ENCODE assay signal across 1 cellular context in the genomic region with DNA sequence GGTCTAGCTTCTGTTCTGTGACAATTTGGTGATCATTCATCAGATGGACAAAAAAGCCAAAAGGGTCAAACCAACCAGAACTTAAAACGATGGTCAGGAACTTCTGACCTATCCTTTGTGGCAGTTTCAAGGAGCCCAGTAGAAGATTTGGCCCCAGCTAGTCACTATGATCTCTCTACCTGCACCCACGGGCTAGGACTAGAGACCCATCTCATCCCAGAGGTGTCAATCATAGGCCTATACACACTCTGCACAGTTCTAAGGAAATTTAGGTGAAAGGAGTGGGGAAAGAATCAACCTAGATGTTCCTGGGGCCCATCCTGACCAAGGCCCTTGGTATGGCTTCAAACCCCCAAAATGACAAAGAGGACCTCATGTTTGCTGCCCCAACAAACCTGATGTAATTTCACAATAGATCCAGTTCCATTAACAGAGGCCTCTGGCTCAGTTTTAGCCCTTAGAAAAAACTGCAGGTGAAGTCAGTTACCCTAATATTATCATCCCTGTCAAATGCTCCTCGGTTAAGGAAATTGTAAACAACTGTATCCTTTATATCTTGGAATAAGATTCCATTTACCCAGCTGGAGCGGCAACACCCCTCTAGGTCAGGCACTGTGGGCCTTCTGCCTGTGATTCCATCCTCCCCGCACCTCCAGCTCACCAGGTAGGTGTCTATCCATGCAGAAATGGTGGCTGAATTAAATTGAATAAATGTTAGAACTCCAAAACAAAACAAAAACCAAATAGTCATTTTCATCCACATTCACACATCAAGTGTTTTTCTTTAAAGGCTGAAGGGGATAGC.
TF ChIP-seq lines count a peak whose summit lies in the region.

No MANE protein-coding gene starts in this region.

TF ChIP-seq in HepG2, 621 proteins besides CTCF, POLR2A, EP300 and RAD21 (continued from another document and continues in another):
- TF ChIP-seq, protein P1, sequence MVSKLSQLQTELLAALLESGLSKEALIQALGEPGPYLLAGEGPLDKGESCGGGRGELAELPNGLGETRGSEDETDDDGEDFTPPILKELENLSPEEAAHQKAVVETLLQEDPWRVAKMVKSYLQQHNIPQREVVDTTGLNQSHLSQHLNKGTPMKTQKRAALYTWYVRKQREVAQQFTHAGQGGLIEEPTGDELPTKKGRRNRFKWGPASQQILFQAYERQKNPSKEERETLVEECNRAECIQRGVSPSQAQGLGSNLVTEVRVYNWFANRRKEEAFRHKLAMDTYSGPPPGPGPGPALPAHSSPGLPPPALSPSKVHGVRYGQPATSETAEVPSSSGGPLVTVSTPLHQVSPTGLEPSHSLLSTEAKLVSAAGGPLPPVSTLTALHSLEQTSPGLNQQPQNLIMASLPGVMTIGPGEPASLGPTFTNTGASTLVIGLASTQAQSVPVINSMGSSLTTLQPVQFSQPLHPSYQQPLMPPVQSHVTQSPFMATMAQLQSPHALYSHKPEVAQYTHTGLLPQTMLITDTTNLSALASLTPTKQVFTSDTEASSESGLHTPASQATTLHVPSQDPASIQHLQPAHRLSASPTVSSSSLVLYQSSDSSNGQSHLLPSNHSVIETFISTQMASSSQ (IDR thresholded peaks at IDR 0.05; ENCODE audit: low read depth): no peak
- TF ChIP-seq, protein P1 (CRISPR knock-in tag; IDR thresholded peaks at IDR 0.05; ENCODE audit: borderline replicate concordance): no peak
- TF ChIP-seq, protein P2, sequence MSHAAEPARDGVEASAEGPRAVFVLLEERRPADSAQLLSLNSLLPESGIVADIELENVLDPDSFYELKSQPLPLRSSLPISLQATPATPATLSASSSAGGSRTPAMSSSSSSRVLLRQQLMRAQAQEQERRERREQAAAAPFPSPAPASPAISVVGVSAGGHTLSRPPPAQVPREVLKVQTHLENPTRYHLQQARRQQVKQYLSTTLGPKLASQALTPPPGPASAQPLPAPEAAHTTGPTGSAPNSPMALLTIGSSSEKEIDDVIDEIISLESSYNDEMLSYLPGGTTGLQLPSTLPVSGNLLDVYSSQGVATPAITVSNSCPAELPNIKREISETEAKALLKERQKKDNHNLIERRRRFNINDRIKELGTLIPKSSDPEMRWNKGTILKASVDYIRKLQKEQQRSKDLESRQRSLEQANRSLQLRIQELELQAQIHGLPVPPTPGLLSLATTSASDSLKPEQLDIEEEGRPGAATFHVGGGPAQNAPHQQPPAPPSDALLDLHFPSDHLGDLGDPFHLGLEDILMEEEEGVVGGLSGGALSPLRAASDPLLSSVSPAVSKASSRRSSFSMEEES (CRISPR knock-in tag; IDR thresholded peaks at IDR 0.05): no peak
- TF ChIP-seq, protein P3, sequence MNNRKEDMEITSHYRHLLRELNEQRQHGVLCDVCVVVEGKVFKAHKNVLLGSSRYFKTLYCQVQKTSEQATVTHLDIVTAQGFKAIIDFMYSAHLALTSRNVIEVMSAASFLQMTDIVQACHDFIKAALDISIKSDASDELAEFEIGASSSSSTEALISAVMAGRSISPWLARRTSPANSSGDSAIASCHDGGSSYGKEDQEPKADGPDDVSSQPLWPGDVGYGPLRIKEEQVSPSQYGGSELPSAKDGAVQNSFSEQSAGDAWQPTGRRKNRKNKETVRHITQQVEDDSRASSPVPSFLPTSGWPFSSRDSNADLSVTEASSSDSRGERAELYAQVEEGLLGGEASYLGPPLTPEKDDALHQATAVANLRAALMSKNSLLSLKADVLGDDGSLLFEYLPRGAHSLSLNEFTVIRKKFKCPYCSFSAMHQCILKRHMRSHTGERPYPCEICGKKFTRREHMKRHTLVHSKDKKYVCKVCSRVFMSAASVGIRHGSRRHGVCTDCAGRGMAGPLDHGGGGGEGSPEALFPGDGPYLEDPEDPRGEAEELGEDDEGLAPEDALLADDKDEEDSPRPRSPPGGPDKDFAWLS (CRISPR knock-in tag; IDR thresholded peaks at IDR 0.05; ENCODE audit: borderline replicate concordance): no peak
- TF ChIP-seq RBFOX2 (IDR thresholded peaks at IDR 0.05; ENCODE audit: low read depth, low read length) (peak; percentile 2; the same call in 1 of the 2 replicates), ZNF562 (CRISPR knock-in tag; IDR thresholded peaks at IDR 0.05; ENCODE audit: borderline replicate concordance) (no peak), IRX3 (CRISPR knock-in tag; IDR thresholded peaks at IDR 0.05; ENCODE audit: borderline replicate concordance, low read depth) (no peak), YEATS2 (CRISPR knock-in tag; IDR thresholded peaks at IDR 0.05; ENCODE audit: borderline replicate concordance) (no peak), MED8 (CRISPR knock-in tag; IDR thresholded peaks at IDR 0.05; ENCODE audit: insufficient replicate concordance) (no peak), NFE2L1 (CRISPR knock-in tag; IDR thresholded peaks at IDR 0.05; ENCODE audit: borderline replicate concordance) (no peak), ZNF644 (CRISPR knock-in tag; IDR thresholded peaks at IDR 0.05; ENCODE audit: low read depth) (0 out of 2 replicates have a peak, but pooled peaks have one; percentile 16), ZNF460 (CRISPR knock-in tag; IDR thresholded peaks at IDR 0.05; ENCODE audit: borderline replicate concordance) (no peak), ZNF326 (CRISPR knock-in tag; IDR thresholded peaks at IDR 0.05; ENCODE audit: borderline replicate concordance) (no peak), HIVEP1 (CRISPR knock-in tag; IDR thresholded peaks at IDR 0.05) (no peak), MTA1 (CRISPR knock-in tag; IDR thresholded peaks at IDR 0.05; ENCODE audit: borderline replicate concordance) (no peak), HOXA5 (CRISPR knock-in tag; IDR thresholded peaks at IDR 0.05) (0 out of 2 replicates have a peak, but pooled peaks have one; percentile 10), HNF4A (CRISPR knock-in tag; IDR thresholded peaks at IDR 0.05) (0 out of 2 replicates have a peak, but pooled peaks have one; percentile 20), HES4 (CRISPR knock-in tag; IDR thresholded peaks at IDR 0.05; ENCODE audit: borderline replicate concordance) (no peak), MYC (CRISPR knock-in tag; IDR thresholded peaks at IDR 0.05; ENCODE audit: borderline replicate concordance) (no peak), BRCA1 (CRISPR knock-in tag; IDR thresholded peaks at IDR 0.05) (0 out of 2 replicates have a peak, but pooled peaks have one; percentile 43), POGZ (CRISPR knock-in tag; IDR thresholded peaks at IDR 0.05) (0 out of 2 replicates have a peak, but pooled peaks have one; percentile 26), CEBPG (CRISPR knock-in tag; IDR thresholded peaks at IDR 0.05) (peak; percentile 54)
- TF ChIP-seq, protein P4, sequence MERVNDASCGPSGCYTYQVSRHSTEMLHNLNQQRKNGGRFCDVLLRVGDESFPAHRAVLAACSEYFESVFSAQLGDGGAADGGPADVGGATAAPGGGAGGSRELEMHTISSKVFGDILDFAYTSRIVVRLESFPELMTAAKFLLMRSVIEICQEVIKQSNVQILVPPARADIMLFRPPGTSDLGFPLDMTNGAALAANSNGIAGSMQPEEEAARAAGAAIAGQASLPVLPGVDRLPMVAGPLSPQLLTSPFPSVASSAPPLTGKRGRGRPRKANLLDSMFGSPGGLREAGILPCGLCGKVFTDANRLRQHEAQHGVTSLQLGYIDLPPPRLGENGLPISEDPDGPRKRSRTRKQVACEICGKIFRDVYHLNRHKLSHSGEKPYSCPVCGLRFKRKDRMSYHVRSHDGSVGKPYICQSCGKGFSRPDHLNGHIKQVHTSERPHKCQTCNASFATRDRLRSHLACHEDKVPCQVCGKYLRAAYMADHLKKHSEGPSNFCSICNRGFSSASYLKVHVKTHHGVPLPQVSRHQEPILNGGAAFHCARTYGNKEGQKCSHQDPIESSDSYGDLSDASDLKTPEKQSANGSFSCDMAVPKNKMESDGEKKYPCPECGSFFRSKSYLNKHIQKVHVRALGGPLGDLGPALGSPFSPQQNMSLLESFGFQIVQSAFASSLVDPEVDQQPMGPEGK (CRISPR knock-in tag; IDR thresholded peaks at IDR 0.05): 0 out of 2 replicates have a peak, but pooled peaks have one; percentile 5
- TF ChIP-seq, protein P5, sequence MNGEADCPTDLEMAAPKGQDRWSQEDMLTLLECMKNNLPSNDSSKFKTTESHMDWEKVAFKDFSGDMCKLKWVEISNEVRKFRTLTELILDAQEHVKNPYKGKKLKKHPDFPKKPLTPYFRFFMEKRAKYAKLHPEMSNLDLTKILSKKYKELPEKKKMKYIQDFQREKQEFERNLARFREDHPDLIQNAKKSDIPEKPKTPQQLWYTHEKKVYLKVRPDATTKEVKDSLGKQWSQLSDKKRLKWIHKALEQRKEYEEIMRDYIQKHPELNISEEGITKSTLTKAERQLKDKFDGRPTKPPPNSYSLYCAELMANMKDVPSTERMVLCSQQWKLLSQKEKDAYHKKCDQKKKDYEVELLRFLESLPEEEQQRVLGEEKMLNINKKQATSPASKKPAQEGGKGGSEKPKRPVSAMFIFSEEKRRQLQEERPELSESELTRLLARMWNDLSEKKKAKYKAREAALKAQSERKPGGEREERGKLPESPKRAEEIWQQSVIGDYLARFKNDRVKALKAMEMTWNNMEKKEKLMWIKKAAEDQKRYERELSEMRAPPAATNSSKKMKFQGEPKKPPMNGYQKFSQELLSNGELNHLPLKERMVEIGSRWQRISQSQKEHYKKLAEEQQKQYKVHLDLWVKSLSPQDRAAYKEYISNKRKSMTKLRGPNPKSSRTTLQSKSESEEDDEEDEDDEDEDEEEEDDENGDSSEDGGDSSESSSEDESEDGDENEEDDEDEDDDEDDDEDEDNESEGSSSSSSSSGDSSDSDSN (CRISPR knock-in tag; IDR thresholded peaks at IDR 0.05): no peak
- TF ChIP-seq, protein P6, sequence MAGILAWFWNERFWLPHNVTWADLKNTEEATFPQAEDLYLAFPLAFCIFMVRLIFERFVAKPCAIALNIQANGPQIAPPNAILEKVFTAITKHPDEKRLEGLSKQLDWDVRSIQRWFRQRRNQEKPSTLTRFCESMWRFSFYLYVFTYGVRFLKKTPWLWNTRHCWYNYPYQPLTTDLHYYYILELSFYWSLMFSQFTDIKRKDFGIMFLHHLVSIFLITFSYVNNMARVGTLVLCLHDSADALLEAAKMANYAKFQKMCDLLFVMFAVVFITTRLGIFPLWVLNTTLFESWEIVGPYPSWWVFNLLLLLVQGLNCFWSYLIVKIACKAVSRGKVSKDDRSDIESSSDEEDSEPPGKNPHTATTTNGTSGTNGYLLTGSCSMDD (CRISPR knock-in tag; IDR thresholded peaks at IDR 0.05): no peak
- TF ChIP-seq, protein P7, sequence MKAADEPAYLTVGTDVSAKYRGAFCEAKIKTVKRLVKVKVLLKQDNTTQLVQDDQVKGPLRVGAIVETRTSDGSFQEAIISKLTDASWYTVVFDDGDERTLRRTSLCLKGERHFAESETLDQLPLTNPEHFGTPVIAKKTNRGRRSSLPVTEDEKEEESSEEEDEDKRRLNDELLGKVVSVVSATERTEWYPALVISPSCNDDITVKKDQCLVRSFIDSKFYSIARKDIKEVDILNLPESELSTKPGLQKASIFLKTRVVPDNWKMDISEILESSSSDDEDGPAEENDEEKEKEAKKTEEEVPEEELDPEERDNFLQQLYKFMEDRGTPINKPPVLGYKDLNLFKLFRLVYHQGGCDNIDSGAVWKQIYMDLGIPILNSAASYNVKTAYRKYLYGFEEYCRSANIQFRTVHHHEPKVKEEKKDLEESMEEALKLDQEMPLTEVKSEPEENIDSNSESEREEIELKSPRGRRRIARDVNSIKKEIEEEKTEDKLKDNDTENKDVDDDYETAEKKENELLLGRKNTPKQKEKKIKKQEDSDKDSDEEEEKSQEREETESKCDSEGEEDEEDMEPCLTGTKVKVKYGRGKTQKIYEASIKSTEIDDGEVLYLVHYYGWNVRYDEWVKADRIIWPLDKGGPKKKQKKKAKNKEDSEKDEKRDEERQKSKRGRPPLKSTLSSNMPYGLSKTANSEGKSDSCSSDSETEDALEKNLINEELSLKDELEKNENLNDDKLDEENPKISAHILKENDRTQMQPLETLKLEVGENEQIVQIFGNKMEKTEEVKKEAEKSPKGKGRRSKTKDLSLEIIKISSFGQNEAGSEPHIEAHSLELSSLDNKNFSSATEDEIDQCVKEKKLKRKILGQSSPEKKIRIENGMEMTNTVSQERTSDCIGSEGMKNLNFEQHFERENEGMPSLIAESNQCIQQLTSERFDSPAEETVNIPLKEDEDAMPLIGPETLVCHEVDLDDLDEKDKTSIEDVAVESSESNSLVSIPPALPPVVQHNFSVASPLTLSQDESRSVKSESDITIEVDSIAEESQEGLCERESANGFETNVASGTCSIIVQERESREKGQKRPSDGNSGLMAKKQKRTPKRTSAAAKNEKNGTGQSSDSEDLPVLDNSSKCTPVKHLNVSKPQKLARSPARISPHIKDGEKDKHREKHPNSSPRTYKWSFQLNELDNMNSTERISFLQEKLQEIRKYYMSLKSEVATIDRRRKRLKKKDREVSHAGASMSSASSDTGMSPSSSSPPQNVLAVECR (CRISPR knock-in tag; IDR thresholded peaks at IDR 0.05; ENCODE audit: borderline replicate concordance): peak; percentile 28; the same call in 1 of the 2 replicates
- TF ChIP-seq, protein P8, sequence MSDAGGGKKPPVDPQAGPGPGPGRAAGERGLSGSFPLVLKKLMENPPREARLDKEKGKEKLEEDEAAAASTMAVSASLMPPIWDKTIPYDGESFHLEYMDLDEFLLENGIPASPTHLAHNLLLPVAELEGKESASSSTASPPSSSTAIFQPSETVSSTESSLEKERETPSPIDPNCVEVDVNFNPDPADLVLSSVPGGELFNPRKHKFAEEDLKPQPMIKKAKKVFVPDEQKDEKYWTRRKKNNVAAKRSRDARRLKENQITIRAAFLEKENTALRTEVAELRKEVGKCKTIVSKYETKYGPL (CRISPR knock-in tag; IDR thresholded peaks at IDR 0.05): no peak
- TF ChIP-seq, protein P9, sequence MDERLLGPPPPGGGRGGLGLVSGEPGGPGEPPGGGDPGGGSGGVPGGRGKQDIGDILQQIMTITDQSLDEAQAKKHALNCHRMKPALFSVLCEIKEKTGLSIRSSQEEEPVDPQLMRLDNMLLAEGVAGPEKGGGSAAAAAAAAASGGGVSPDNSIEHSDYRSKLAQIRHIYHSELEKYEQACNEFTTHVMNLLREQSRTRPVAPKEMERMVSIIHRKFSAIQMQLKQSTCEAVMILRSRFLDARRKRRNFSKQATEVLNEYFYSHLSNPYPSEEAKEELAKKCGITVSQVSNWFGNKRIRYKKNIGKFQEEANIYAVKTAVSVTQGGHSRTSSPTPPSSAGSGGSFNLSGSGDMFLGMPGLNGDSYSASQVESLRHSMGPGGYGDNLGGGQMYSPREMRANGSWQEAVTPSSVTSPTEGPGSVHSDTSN (CRISPR knock-in tag; IDR thresholded peaks at IDR 0.05): 0 out of 2 replicates have a peak, but pooled peaks have one; percentile 43
- TF ChIP-seq, protein P10, sequence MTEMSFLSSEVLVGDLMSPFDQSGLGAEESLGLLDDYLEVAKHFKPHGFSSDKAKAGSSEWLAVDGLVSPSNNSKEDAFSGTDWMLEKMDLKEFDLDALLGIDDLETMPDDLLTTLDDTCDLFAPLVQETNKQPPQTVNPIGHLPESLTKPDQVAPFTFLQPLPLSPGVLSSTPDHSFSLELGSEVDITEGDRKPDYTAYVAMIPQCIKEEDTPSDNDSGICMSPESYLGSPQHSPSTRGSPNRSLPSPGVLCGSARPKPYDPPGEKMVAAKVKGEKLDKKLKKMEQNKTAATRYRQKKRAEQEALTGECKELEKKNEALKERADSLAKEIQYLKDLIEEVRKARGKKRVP (CRISPR knock-in tag; IDR thresholded peaks at IDR 0.05): peak in 1 of 2 experiments; percentile 24; a peak in 1 of 4 replicates
